ENCODE assay signal across 8 cellular contexts in the genomic region with DNA sequence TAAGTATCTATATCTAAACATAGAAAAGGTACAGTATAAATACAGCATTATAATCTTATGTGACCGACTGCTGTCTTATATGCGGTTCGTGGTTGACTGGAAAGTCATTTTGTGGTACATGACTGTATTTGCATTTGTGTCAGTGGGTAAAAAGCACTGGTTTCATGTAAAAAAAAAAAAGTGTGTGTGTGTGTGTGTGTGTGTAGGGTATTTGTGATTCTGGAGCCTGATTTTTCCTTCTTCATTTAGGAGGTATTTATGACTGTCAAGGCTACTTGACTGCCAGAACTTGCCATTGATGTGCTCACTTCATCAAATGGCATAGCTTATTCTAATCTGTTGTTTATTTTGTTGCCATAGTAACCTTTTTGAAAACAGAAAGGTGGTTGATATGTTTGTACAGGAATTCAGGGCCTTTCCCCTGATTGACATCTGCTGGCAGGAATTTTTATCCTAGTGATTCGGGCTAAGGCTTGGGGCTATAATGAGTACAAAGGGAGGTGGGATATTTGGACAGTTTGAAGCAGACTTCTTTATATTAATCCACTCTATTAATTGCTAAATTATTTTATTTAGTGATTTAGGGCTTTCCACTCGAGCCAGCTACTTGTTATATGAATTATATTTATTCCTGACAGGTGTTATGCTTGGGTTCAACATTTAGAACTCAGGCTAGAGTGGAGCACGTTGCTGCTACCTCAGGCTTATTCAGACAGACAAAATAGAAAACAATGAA.
DNase-seq lines count a peak whose midpoint lies in the region; ATAC-seq and TF ChIP-seq lines count a peak whose summit lies in the region.

No MANE protein-coding gene starts in this region.

- H3K4me2 ChIP-seq in IMR-90 (ENCODE audit: low read depth, low read length) = no peak overlapping the region

- no peak overlapping the region for H2BK15ac ChIP-seq in IMR-90 (ENCODE audit: low read depth, low read length)

- no peak overlapping the region for H2BK120ac ChIP-seq in IMR-90 (ENCODE audit: low read depth, low read length)

- WGBS in IMR-90 (ENCODE audit: extremely low coverage in 2 of 2, insufficient read length in 1 of 2), 2 experiments = no CpG with 5 or more reads among the region's 6 CpGs

- H3K27ac ChIP-seq in IMR-90 (ENCODE audit: insufficient read depth, low read length) = no peak overlapping the region

- no peak overlapping the region for H3K23ac ChIP-seq in IMR-90 (ENCODE audit: low read depth, low read length)

- peaks cover 44 to 76% of the 10 kb centered on the region in 2 donors for H3K4me1 Mint-ChIP-seq in stimulated activated naive B cell treated with anti-CD40 and anti-IgM and Interleukin-4, amounts not matched to agents 10 μg/mL and 1 μg/mL and 100 μg/mL, for 72 hours

- DNase-seq in GM06990 (ENCODE audit: extremely low read depth, insufficient read length) (no peak), IMR-90 (peak; percentile 33), SW480 (ENCODE audit: low spot score) (peak; percentile 96), Right ventricle myocardium superior (no peak), amniotic stem cell (lab: John Stamatoyannopoulos, UW) (no peak), NOMO-1 treated with DMSO at 0.1 percent for 48 hours (lab: John Stamatoyannopoulos, UW; ENCODE audit: unreplicated experiment) (no peak)
- no peak for DNase-seq in stimulated activated naive B cell treated with anti-CD40 and anti-IgM and Interleukin-4, amounts not matched to agents 10 μg/mL and 1 μg/mL and 100 μg/mL, for 72 hours

- H3K14ac ChIP-seq in IMR-90 (replicated peaks; ENCODE audit: low read depth, low read length) = no peak overlapping the region

- H2BK20ac ChIP-seq in IMR-90 (ENCODE audit: low read depth, low read length) = no peak overlapping the region

- TF ChIP-seq CTCF in GM06990 (IDR thresholded peaks at IDR 0.05; ENCODE audit: insufficient read depth, low read length, poor library complexity, severe bottlenecking) (no peak), IMR-90 (conservative IDR thresholded peaks at IDR 0.05; ENCODE audit: low read depth, low read length) (0 out of 2 replicates have a peak, but pooled peaks have one; percentile 1)

- H3K9me1 ChIP-seq in IMR-90 (ENCODE audit: insufficient read depth, low read length) = no peaks in the 10 kb centered on the region; the same call in 1 of the 2 replicates

- CTCF ChIA-PET in IMR-90 (lab: Yijun Ruan, JAX) = no interaction called here

- H3K9me3 ChIP-seq in IMR-90 (ENCODE audit: control insufficient read depth, insufficient read depth, low read length) = no peaks in the 10 kb centered on the region

- no peak overlapping the region for H4K8ac ChIP-seq in IMR-90 (ENCODE audit: low read depth in 2 of 2, low read length in 2 of 2)

- peak overlapping the region; percentile 17 for H3K4me3 ChIP-seq in GM06990 (replicated peaks; ENCODE audit: low read depth, low read length)
- no peak overlapping the region for H3K4me3 ChIP-seq in IMR-90 (ENCODE audit: insufficient read depth, low read depth, low read length)

- no peak overlapping the region for H2AFZ ChIP-seq in IMR-90 (replicated peaks; ENCODE audit: low read length, poor library complexity)

- peaks cover 26 to 57% of the 10 kb centered on the region in 2 experiments for H3K79me1 ChIP-seq in IMR-90 (ENCODE audit: low read depth in 1 of 2, low read length in 2 of 2)

- no peak for TF ChIP-seq POLR2A in IMR-90 (IDR thresholded peaks at IDR 0.05; ENCODE audit: low read depth, low read length)

- H3K36me3 Mint-ChIP-seq in stimulated activated naive B cell treated with anti-CD40 and anti-IgM and Interleukin-4, amounts not matched to agents 10 μg/mL and 1 μg/mL and 100 μg/mL, for 72 hours = peaks cover 11 to 12% of the 10 kb centered on the region in 2 donors

- TF ChIP-seq RAD21 in IMR-90 (IDR thresholded peaks at IDR 0.05; ENCODE audit: low read length) = no peak

- no TSS peak for BruUV-seq in IMR-90 (replicated peaks; lab: Mats Ljungman, UMichigan)

- H3K18ac ChIP-seq in IMR-90 (ENCODE audit: low read depth, low read length) = no peak overlapping the region

- H3K27me3 ChIP-seq in GM06990 (replicated peaks; ENCODE audit: control insufficient read depth, insufficient read depth, low read length) (no peaks in the 10 kb centered on the region), IMR-90 (ENCODE audit: control insufficient read depth, insufficient read depth, low read length) (no peaks in the 10 kb centered on the region)

- intact Hi-C loops in IMR-90 (cut with micrococcal nuclease) (no loop called here), Right ventricle myocardium superior (cut with DNase I) (no loop called here)

- no peak overlapping the region for H2BK5ac ChIP-seq in IMR-90 (ENCODE audit: low read depth, low read length, poor library complexity, severe bottlenecking)

- H2AK5ac ChIP-seq in IMR-90 (ENCODE audit: low read depth, low read length) = no peak overlapping the region

- POLR2A ChIA-PET in IMR-90 (lab: Charles Lee; ENCODE audit: unreplicated experiment) = no interaction called here

- peak overlapping the region; percentile 76 for H3K27ac Mint-ChIP-seq in stimulated activated naive B cell treated with anti-CD40 and anti-IgM and Interleukin-4, amounts not matched to agents 10 μg/mL and 1 μg/mL and 100 μg/mL, for 72 hours

- in situ Hi-C loops in IMR-90 (cut with MboI; ENCODE audit: low sequenced_read_pairs) = no loop called here

- H4K20me1 ChIP-seq in IMR-90 (ENCODE audit: insufficient read depth, low read length) = peaks cover 13% of the 10 kb centered on the region; the same call in 1 of the 2 replicates

- H2AK9ac ChIP-seq in IMR-90 (replicated peaks; ENCODE audit: low read depth, low read length, poor library complexity) = no peak overlapping the region

- no peak overlapping the region for H3K4ac ChIP-seq in IMR-90 (ENCODE audit: low read depth, low read length)

- no peak overlapping the region for H3K56ac ChIP-seq in IMR-90 (ENCODE audit: extremely low read depth, insufficient read depth, low read length)

- peak; percentile 72 for ATAC-seq in GM21723 (IDR thresholded peaks at IDR 0.05; ENCODE audit: unreplicated experiment)
- no peak for ATAC-seq in IMR-90 (ENCODE audit: low read depth)
- peak; percentile 74 for ATAC-seq in Right ventricle myocardium superior (ENCODE audit: poor library complexity)
- peak; percentile 88 to 92 for ATAC-seq in stimulated activated naive B cell treated with anti-CD40 and anti-IgM and Interleukin-4, amounts not matched to agents 10 μg/mL and 1 μg/mL and 100 μg/mL, for 72 hours (replicated peaks)

- no peak overlapping the region for H4K91ac ChIP-seq in IMR-90 (ENCODE audit: insufficient read depth, low read depth, low read length)

- H4K5ac ChIP-seq in IMR-90 (ENCODE audit: low read depth, low read length) = no peak overlapping the region

- no peak overlapping the region for H3K9ac ChIP-seq in IMR-90 (ENCODE audit: low read depth, low read length)

- peaks cover 0 to 7% of the 10 kb centered on the region in 2 donors for H3K9me3 Mint-ChIP-seq in stimulated activated naive B cell treated with anti-CD40 and anti-IgM and Interleukin-4, amounts not matched to agents 10 μg/mL and 1 μg/mL and 100 μg/mL, for 72 hours

- no peaks in the 10 kb centered on the region for H3K27me3 Mint-ChIP-seq in stimulated activated naive B cell treated with anti-CD40 and anti-IgM and Interleukin-4, amounts not matched to agents 10 μg/mL and 1 μg/mL and 100 μg/mL, for 72 hours

- peaks cover 2% of the 10 kb centered on the region; the same call in 1 of the 2 replicates for H3K4me1 ChIP-seq in IMR-90 (ENCODE audit: control insufficient read depth, insufficient read depth, low read length)

- no peaks in the 10 kb centered on the region for H3K36me3 ChIP-seq in GM06990 (ENCODE audit: control insufficient read depth, insufficient read depth, low read length)
- no peaks in the 10 kb centered on the region for H3K36me3 ChIP-seq in IMR-90 (ENCODE audit: control insufficient read depth, insufficient read depth, low read length)

- dilution Hi-C loops in IMR-90 (cut with HindIII; ENCODE audit: low sequenced_read_pairs, unreplicated experiment) = no loop called here

- peak overlapping the region; percentile 22 to 55 for H3K4me3 Mint-ChIP-seq in stimulated activated naive B cell treated with anti-CD40 and anti-IgM and Interleukin-4, amounts not matched to agents 10 μg/mL and 1 μg/mL and 100 μg/mL, for 72 hours

TF ChIP-seq in IMR-90, 13 proteins besides CTCF, POLR2A, EP300 and RAD21:
- no peak for TF ChIP-seq CHD1 (IDR thresholded peaks at IDR 0.05; ENCODE audit: low read depth, low read length)

Comparison
In these comparisons a context has a peak if more than half of its experiments do, and no peak if none do; other contexts are left out.
1. DNase-seq: peak in IMR-90 (single experiment) and SW480 (single experiment); none in GM06990 (single experiment), Right ventricle myocardium superior (single experiment), stimulated activated naive B cell treated with anti-CD40 and anti-IgM and Interleukin-4, amounts not matched to agents 10 μg/mL and 1 μg/mL and 100 μg/mL, for 72 hours (single experiment), amniotic stem cell (single experiment) and NOMO-1 treated with DMSO at 0.1 percent for 48 hours (single experiment).